Comparison of ENCODE assay signal across 14 cellular contexts in the genomic region with DNA sequence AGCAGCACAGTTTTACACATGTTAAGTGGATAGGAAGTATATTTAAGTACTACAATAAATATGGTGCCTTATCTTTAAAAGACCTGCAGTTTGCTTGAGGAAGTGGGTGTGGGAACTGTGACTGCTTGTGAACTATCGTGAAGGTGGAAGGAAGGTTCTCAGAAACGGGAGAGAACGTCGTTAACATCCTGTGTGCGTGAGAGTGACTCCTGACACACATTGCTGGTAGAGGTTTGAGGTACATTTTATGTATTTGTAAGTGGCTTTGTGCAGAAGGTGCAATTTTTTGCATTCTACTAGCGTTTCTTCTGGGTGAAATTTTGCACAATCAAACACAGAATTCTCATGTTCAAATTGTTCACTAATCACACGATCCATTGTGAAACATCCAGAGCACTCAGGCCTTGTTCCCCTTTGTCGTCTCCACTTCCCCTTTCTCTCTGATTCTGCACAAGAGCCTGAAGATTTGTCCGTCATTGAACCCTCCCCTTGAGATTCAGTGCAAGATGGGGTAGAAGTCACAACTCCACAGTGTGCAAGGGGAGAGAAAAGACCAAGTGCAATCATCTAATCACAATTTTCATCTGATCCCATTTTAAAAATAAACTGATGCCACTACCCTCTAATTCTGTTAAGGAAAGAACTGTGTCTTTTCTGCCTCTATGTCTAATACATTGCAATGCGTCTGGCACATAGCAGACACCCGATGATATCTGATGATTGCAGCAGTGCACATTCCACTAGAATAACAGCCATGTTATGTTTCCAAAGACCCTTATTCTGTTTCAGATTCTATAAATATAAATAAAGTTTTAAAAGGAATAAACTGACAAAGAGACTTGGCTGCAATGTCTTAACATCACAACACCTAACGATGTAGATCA.
DNase-seq lines count a peak whose midpoint lies in the region; ATAC-seq and TF ChIP-seq lines count a peak whose summit lies in the region.
"Had no signal": no experiment of that assay in that cellular context is flagged by ENCODE, and none has a peak within 500 bp of the region (broad histone marks: within the 10 kb centered on the region; RNA-seq: fewer than 3 reads in every experiment).

No MANE protein-coding gene starts in this region.

- peaks cover 5% of the 10 kb centered on the region for H3K4me1 Mint-ChIP-seq in activated CD4-positive, alpha-beta T cell treated with anti-CD3 and anti-CD28 coated beads, Interleukin-2, amount 10 ng/mL, durations not matched to agents 24 days and 14 days
- peaks cover 13% of the 10 kb centered on the region for H3K4me1 Mint-ChIP-seq in activated CD8-positive, alpha-beta T cell treated with anti-CD3 and anti-CD28 coated beads, Interleukin-2, amount 10 ng/mL, durations not matched to agents 7 days and 5 days (ENCODE audit: low read depth)
- peaks cover 18% of the 10 kb centered on the region for H3K4me1 Mint-ChIP-seq in nephron
- peaks cover 2% of the 10 kb centered on the region for H3K4me1 Mint-ChIP-seq in activated T-helper 2 cell treated with anti-CD3 and anti-CD28 coated beads, Interferon-gamma antibody, Interleukin-2, Interleukin-4, amounts not matched to agents 10 μg/mL and 5 μg/mL and 100 μg/mL, durations not matched to agents 14 hours and 24 hours and 36 hours (ENCODE audit: low read depth)
- H3K4me1 Mint-ChIP-seq: CD4-positive, alpha-beta memory T cell had no signal

- H3K4me3 ChIP-seq in NB4 (ENCODE audit: low read depth, low read length) = peak overlapping the region; percentile 16
- H3K4me3 ChIP-seq: ascending aorta, psoas muscle had no signal

- H3K4me3 Mint-ChIP-seq in activated CD4-positive, alpha-beta T cell treated with anti-CD3 and anti-CD28 coated beads, Interleukin-2, amount 10 ng/mL, durations not matched to agents 24 days and 14 days = peak overlapping the region; percentile 6
- no peak overlapping the region for H3K4me3 Mint-ChIP-seq in activated CD8-positive, alpha-beta T cell treated with anti-CD3 and anti-CD28 coated beads, Interleukin-2, amount 10 ng/mL, durations not matched to agents 7 days and 5 days
- no peak overlapping the region for H3K4me3 Mint-ChIP-seq in nephron
- no peak overlapping the region for H3K4me3 Mint-ChIP-seq in activated T-helper 2 cell treated with anti-CD3 and anti-CD28 coated beads, Interferon-gamma antibody, Interleukin-2, Interleukin-4, amounts not matched to agents 10 μg/mL and 5 μg/mL and 100 μg/mL, durations not matched to agents 14 hours and 24 hours and 36 hours (ENCODE audit: low read depth)
- H3K4me3 Mint-ChIP-seq: CD4-positive, alpha-beta memory T cell had no signal

- intact Hi-C loops in activated CD4-positive, alpha-beta T cell treated with anti-CD3 and anti-CD28 coated beads, Interleukin-2, amount 10 ng/mL, durations not matched to agents 24 days and 14 days (cut with micrococcal nuclease) = no loop called here
- intact Hi-C loops in activated T-helper 2 cell treated with anti-CD3 and anti-CD28 coated beads, Interferon-gamma antibody, Interleukin-2, Interleukin-4, amounts not matched to agents 10 μg/mL and 5 μg/mL and 100 μg/mL, durations not matched to agents 14 hours and 24 hours and 36 hours (cut with micrococcal nuclease) = no loop called here

- ATAC-seq in activated CD8-positive, alpha-beta T cell treated with anti-CD3 and anti-CD28 coated beads, Interleukin-2, amount 10 ng/mL, durations not matched to agents 7 days and 5 days = peak; percentile 33
- no peak for ATAC-seq in HG02840 (IDR thresholded peaks at IDR 0.05; ENCODE audit: low FRiP score, unreplicated experiment)
- ATAC-seq in GM21619 (IDR thresholded peaks at IDR 0.05; ENCODE audit: unreplicated experiment) = no peak
- ATAC-seq: psoas muscle had no signal

- no peaks in the 10 kb centered on the region for H3K27me3 Mint-ChIP-seq in activated CD4-positive, alpha-beta T cell treated with anti-CD3 and anti-CD28 coated beads, Interleukin-2, amount 10 ng/mL, durations not matched to agents 24 days and 14 days
- no peaks in the 10 kb centered on the region for H3K27me3 Mint-ChIP-seq in activated CD8-positive, alpha-beta T cell treated with anti-CD3 and anti-CD28 coated beads, Interleukin-2, amount 10 ng/mL, durations not matched to agents 7 days and 5 days (ENCODE audit: low read depth)
- no peaks in the 10 kb centered on the region for H3K27me3 Mint-ChIP-seq in nephron (ENCODE audit: low read depth)
- no peaks in the 10 kb centered on the region for H3K27me3 Mint-ChIP-seq in activated T-helper 2 cell treated with anti-CD3 and anti-CD28 coated beads, Interferon-gamma antibody, Interleukin-2, Interleukin-4, amounts not matched to agents 10 μg/mL and 5 μg/mL and 100 μg/mL, durations not matched to agents 14 hours and 24 hours and 36 hours (ENCODE audit: low read depth)
- H3K27me3 Mint-ChIP-seq: CD4-positive, alpha-beta memory T cell had no signal

- no peak overlapping the region for H3K27ac Mint-ChIP-seq in activated CD4-positive, alpha-beta T cell treated with anti-CD3 and anti-CD28 coated beads, Interleukin-2, amount 10 ng/mL, durations not matched to agents 24 days and 14 days
- H3K27ac Mint-ChIP-seq in activated CD8-positive, alpha-beta T cell treated with anti-CD3 and anti-CD28 coated beads, Interleukin-2, amount 10 ng/mL, durations not matched to agents 7 days and 5 days = peak overlapping the region; percentile 74
- H3K27ac Mint-ChIP-seq in nephron = peak overlapping the region in 2 of 3 experiments; percentile 63 to 64
- H3K27ac Mint-ChIP-seq in activated T-helper 2 cell treated with anti-CD3 and anti-CD28 coated beads, Interferon-gamma antibody, Interleukin-2, Interleukin-4, amounts not matched to agents 10 μg/mL and 5 μg/mL and 100 μg/mL, durations not matched to agents 14 hours and 24 hours and 36 hours = no peak overlapping the region
- H3K27ac Mint-ChIP-seq: CD4-positive, alpha-beta memory T cell had no signal

- CTCF ChIA-PET in activated CD8-positive, alpha-beta T cell treated with anti-CD3 and anti-CD28 coated beads, Interleukin-2, amount 10 ng/mL, durations not matched to agents 7 days and 5 days (lab: Charles Lee) = no interaction called here

- TF ChIP-seq POLR2A in NB4 (IDR thresholded peaks at IDR 0.05; ENCODE audit: extremely low read depth, insufficient read length) = no peak

- peak; percentile 67 for DNase-seq in activated CD4-positive, alpha-beta T cell treated with anti-CD3 and anti-CD28 coated beads, Interleukin-2, amount 10 ng/mL, durations not matched to agents 24 days and 14 days
- no peak for DNase-seq in activated CD4-positive, alpha-beta T cell treated with anti-CD3 and anti-CD28 coated beads, Interleukin-2, amount 50 U/mL, for 48 hours
- peak; percentile 73 for DNase-seq in NB4 (ENCODE audit: low read depth)
- peak; percentile 29 for DNase-seq in activated CD8-positive, alpha-beta T cell treated with anti-CD3 and anti-CD28 coated beads, Interleukin-2, amount 10 ng/mL, durations not matched to agents 7 days and 5 days
- DNase-seq in activated T-helper 2 cell treated with anti-CD3 and anti-CD28 coated beads, Interferon-gamma antibody, Interleukin-2, Interleukin-4, amounts not matched to agents 10 μg/mL and 5 μg/mL and 100 μg/mL, durations not matched to agents 14 hours and 24 hours and 36 hours (ENCODE audit: low spot score) = no peak
- DNase-seq: activated CD4-positive, alpha-beta T cell treated with anti-CD3 and anti-CD28 coated beads, Interleukin-2, amount 50 U/mL, for 1 hour; CD4-positive, alpha-beta memory T cell; NCI-H1694; NCI-H446; psoas muscle had no signal

- POLR2A ChIA-PET in activated CD8-positive, alpha-beta T cell treated with anti-CD3 and anti-CD28 coated beads, Interleukin-2, amount 10 ng/mL, durations not matched to agents 7 days and 5 days (lab: Charles Lee) = no interaction called here

- H3K9me3 Mint-ChIP-seq in activated CD4-positive, alpha-beta T cell treated with anti-CD3 and anti-CD28 coated beads, Interleukin-2, amount 10 ng/mL, durations not matched to agents 24 days and 14 days = no peaks in the 10 kb centered on the region
- no peaks in the 10 kb centered on the region for H3K9me3 Mint-ChIP-seq in activated CD8-positive, alpha-beta T cell treated with anti-CD3 and anti-CD28 coated beads, Interleukin-2, amount 10 ng/mL, durations not matched to agents 7 days and 5 days (ENCODE audit: insufficient read depth)
- no peaks in the 10 kb centered on the region for H3K9me3 Mint-ChIP-seq in nephron
- peaks cover 12% of the 10 kb centered on the region for H3K9me3 Mint-ChIP-seq in activated T-helper 2 cell treated with anti-CD3 and anti-CD28 coated beads, Interferon-gamma antibody, Interleukin-2, Interleukin-4, amounts not matched to agents 10 μg/mL and 5 μg/mL and 100 μg/mL, durations not matched to agents 14 hours and 24 hours and 36 hours

- no peaks in the 10 kb centered on the region for H3K36me3 Mint-ChIP-seq in activated CD4-positive, alpha-beta T cell treated with anti-CD3 and anti-CD28 coated beads, Interleukin-2, amount 10 ng/mL, durations not matched to agents 24 days and 14 days (ENCODE audit: low read depth)
- H3K36me3 Mint-ChIP-seq in activated CD8-positive, alpha-beta T cell treated with anti-CD3 and anti-CD28 coated beads, Interleukin-2, amount 10 ng/mL, durations not matched to agents 7 days and 5 days (ENCODE audit: low read depth) = no peaks in the 10 kb centered on the region
- H3K36me3 Mint-ChIP-seq in nephron (ENCODE audit: low read depth) = no peaks in the 10 kb centered on the region
- no peaks in the 10 kb centered on the region for H3K36me3 Mint-ChIP-seq in activated T-helper 2 cell treated with anti-CD3 and anti-CD28 coated beads, Interferon-gamma antibody, Interleukin-2, Interleukin-4, amounts not matched to agents 10 μg/mL and 5 μg/mL and 100 μg/mL, durations not matched to agents 14 hours and 24 hours and 36 hours (ENCODE audit: low read depth)
- H3K36me3 Mint-ChIP-seq: CD4-positive, alpha-beta memory T cell had no signal

- TF ChIP-seq CTCF in NB4 (IDR thresholded peaks at IDR 0.05; ENCODE audit: low read depth, low read length) (no peak), nephron (IDR thresholded peaks at IDR 0.05; ENCODE audit: unreplicated experiment in 3 of 3) (no peak)

Comparison
In these comparisons a context has a peak if more than half of its experiments do, and no peak if none do; other contexts are left out.
1. DNase-seq: peak in activated CD4-positive, alpha-beta T cell treated with anti-CD3 and anti-CD28 coated beads, Interleukin-2, amount 10 ng/mL, durations not matched to agents 24 days and 14 days (single experiment), NB4 (single experiment) and activated CD8-positive, alpha-beta T cell treated with anti-CD3 and anti-CD28 coated beads, Interleukin-2, amount 10 ng/mL, durations not matched to agents 7 days and 5 days (single experiment); none in activated CD4-positive, alpha-beta T cell treated with anti-CD3 and anti-CD28 coated beads, Interleukin-2, amount 50 U/mL, for 48 hours (0 of 2) and activated T-helper 2 cell treated with anti-CD3 and anti-CD28 coated beads, Interferon-gamma antibody, Interleukin-2, Interleukin-4, amounts not matched to agents 10 μg/mL and 5 μg/mL and 100 μg/mL, durations not matched to agents 14 hours and 24 hours and 36 hours (single experiment).
2. H3K27ac Mint-ChIP-seq: peak in activated CD8-positive, alpha-beta T cell treated with anti-CD3 and anti-CD28 coated beads, Interleukin-2, amount 10 ng/mL, durations not matched to agents 7 days and 5 days (single experiment) and nephron (2 of 3); none in activated CD4-positive, alpha-beta T cell treated with anti-CD3 and anti-CD28 coated beads, Interleukin-2, amount 10 ng/mL, durations not matched to agents 24 days and 14 days (single experiment) and activated T-helper 2 cell treated with anti-CD3 and anti-CD28 coated beads, Interferon-gamma antibody, Interleukin-2, Interleukin-4, amounts not matched to agents 10 μg/mL and 5 μg/mL and 100 μg/mL, durations not matched to agents 14 hours and 24 hours and 36 hours (single experiment).